ENCODE assay signal across 2 cellular contexts in genomic region chr15:55588070-55588817, GRCh38.
TF ChIP-seq lines count a peak whose summit lies in the region.

Gene PYGO1 (minus strand): TSS chr15:55588345. CDS start chr15:55587883, 462 bp downstream.

TF ChIP-seq in A549, 52 proteins besides CTCF, POLR2A, EP300 and RAD21 (continued from another document):
- TF ChIP-seq HMGXB4 (CRISPR knock-in tag; IDR thresholded peaks at IDR 0.05; ENCODE audit: borderline replicate concordance) (no peak), REST (IDR thresholded peaks at IDR 0.05) (no peak), SREBF2 (IDR thresholded peaks at IDR 0.05) (no peak), E2F6 (IDR thresholded peaks at IDR 0.05; ENCODE audit: borderline replicate concordance, low read depth) (peak; percentile 81), TP53 (CRISPR knock-in tag; IDR thresholded peaks at IDR 0.05) (peak; percentile 73; the same call in 1 of the 2 replicates), MAX (IDR thresholded peaks at IDR 0.05) (peak; percentile 62; the same call in 1 of the 2 replicates), RCOR1 (IDR thresholded peaks at IDR 0.05; ENCODE audit: low read depth, low read length) (no peak), BCL3 (IDR thresholded peaks at IDR 0.05) (peak; percentile 60; the same call in 1 of the 3 replicates), HOXB5 (CRISPR knock-in tag; IDR thresholded peaks at IDR 0.05) (no peak)

TF ChIP-seq in SK-N-SH, 30 proteins besides CTCF, POLR2A, EP300 and RAD21 (continued from another document):
- peak; percentile 45; the same call in 1 of the 2 replicates for TF ChIP-seq TAF1 (IDR thresholded peaks at IDR 0.05; ENCODE audit: borderline replicate concordance, low read depth, low read length)
- TF ChIP-seq RCOR1 (IDR thresholded peaks at IDR 0.05; ENCODE audit: low read length): peak; percentile 6; the same call in 1 of the 2 replicates
- no peak for TF ChIP-seq JUND (IDR thresholded peaks at IDR 0.05)
- TF ChIP-seq NFIC (IDR thresholded peaks at IDR 0.05; ENCODE audit: borderline replicate concordance): no peak
- TF ChIP-seq PBX3 (IDR thresholded peaks at IDR 0.05): no peak
